In the genomic region with DNA sequence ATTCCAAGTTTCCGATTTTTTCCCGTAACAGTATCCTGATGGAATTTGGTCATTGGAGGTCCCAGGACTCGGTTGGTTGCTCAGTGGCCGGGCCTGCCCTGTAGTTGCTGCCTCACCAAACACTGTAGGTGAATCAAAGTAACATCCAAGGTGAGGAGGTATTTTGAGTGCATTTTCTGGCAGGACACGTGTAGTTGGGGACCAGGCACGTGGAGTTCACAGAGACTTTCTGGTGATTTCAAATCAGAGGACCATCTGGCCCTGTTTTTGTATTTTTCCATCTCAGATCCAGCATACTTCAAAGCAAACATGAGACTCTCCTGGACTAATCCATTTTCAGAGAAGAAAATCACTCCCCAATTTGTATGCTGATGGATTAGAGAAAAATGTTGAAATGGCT, we compare ENCODE assay signal across 29 cellular contexts.
"Had no signal": no experiment of that assay in that cellular context is flagged by ENCODE, and none has a peak within 500 bp of the region (broad histone marks: within the 10 kb centered on the region; RNA-seq: fewer than 3 reads in every experiment).

No MANE protein-coding gene starts in this region.

- H3K27me3 ChIP-seq: hepatocyte, neural progenitor cell, neutrophil, ovary, right atrium auricular region, stomach, tibial artery, upper lobe of right lung had no signal

- H3K4me3 ChIP-seq: hepatocyte, left ventricle myocardium inferior, lung, neural progenitor cell, ovary, right atrium auricular region, skin epidermis, stomach, thoracic aorta, tibial artery, upper lobe of right lung had no signal

- DNase-seq: islet precursor cell; left ventricle myocardium inferior; mesendoderm; naive B cell; natural killer cell; nephron progenitor cell; occipital lobe; ovary; stimulated activated CD4-positive, alpha-beta T cell treated with anti-CD3 and anti-CD28 coated beads, Interleukin-12 subunit alpha, Interleukin-12 subunit beta, amount 100 ng/mL, for 4 hours; stimulated activated CD4-positive, alpha-beta T cell treated with anti-CD3 and anti-CD28 coated beads, Interleukin-15, amount 100 ng/mL, for 24 hours; stimulated activated CD4-positive, alpha-beta T cell treated with anti-CD3 and anti-CD28 coated beads, Interleukin-2, amount 100 ng/mL, for 24 hours; stimulated activated CD4-positive, alpha-beta T cell treated with anti-CD3 and anti-CD28 coated beads, Interleukin-4, amount 100 ng/mL, for 1 hour; stimulated activated naive B cell treated with anti-CD40 and anti-IgM and Interleukin-4, amounts not matched to agents 10 μg/mL and 1 μg/mL and 100 μg/mL, for 72 hours; stimulated activated naive CD8-positive, alpha-beta T cell treated with anti-CD3 and anti-CD28 coated beads, Interleukin-15, Interleukin-2, amounts not matched to agents 100 U/mL and 50 U/mL, for 24 hours; stomach; tibial artery; trophoblast cell; upper lobe of right lung had no signal

- FAIRE-seq: urothelium cell line had no signal

- H3K4me1 ChIP-seq: left ventricle myocardium inferior, neural progenitor cell, right atrium auricular region, stomach, tibial artery, upper lobe of right lung had no signal

- H3K27me3 Mint-ChIP-seq: progenitor cell of endocrine pancreas had no signal

- H3K27ac ChIP-seq: hepatocyte, left ventricle myocardium inferior, neural progenitor cell, neutrophil, ovary, right atrium auricular region, skin epidermis, thoracic aorta, tibial artery, upper lobe of right lung had no signal

- H3K79me2 ChIP-seq: hepatocyte had no signal

- H3K36me3 Mint-ChIP-seq: mesothelial cell of epicardium, naive B cell, natural killer cell had no signal

- H3K36me3 ChIP-seq: left ventricle myocardium inferior, neural progenitor cell, neutrophil, ovary, right atrium auricular region, stomach, thoracic aorta, tibial artery, upper lobe of right lung had no signal

- H3K9me3 Mint-ChIP-seq: mesothelial cell of epicardium; naive B cell; natural killer cell; nephron progenitor cell; neural progenitor cell; stimulated activated naive B cell treated with anti-CD40 and anti-IgM and Interleukin-4, amounts not matched to agents 10 μg/mL and 1 μg/mL and 100 μg/mL, for 72 hours had no signal

- H3K4me2 ChIP-seq: hepatocyte, neural progenitor cell had no signal

- H3K27ac Mint-ChIP-seq: mesothelial cell of epicardium; naive B cell; natural killer cell; nephron progenitor cell; neural progenitor cell; progenitor cell of endocrine pancreas; stimulated activated naive B cell treated with anti-CD40 and anti-IgM and Interleukin-4, amounts not matched to agents 10 μg/mL and 1 μg/mL and 100 μg/mL, for 72 hours had no signal

- H3K4me3 Mint-ChIP-seq: mesothelial cell of epicardium; naive B cell; natural killer cell; nephron progenitor cell; neural progenitor cell; stimulated activated naive B cell treated with anti-CD40 and anti-IgM and Interleukin-4, amounts not matched to agents 10 μg/mL and 1 μg/mL and 100 μg/mL, for 72 hours had no signal

- H3K4me1 Mint-ChIP-seq: mesothelial cell of epicardium; naive B cell; natural killer cell; nephron progenitor cell; neural progenitor cell; stimulated activated naive B cell treated with anti-CD40 and anti-IgM and Interleukin-4, amounts not matched to agents 10 μg/mL and 1 μg/mL and 100 μg/mL, for 72 hours had no signal

- H3K9ac ChIP-seq: neural progenitor cell had no signal

- ATAC-seq: natural killer cell; sciatic nerve; stimulated activated naive B cell treated with anti-CD40 and anti-IgM and Interleukin-4, amounts not matched to agents 10 μg/mL and 1 μg/mL and 100 μg/mL, for 72 hours; stimulated activated naive CD8-positive, alpha-beta T cell treated with anti-CD3 and anti-CD28 coated beads, Interleukin-15, Interleukin-2, amounts not matched to agents 100 U/mL and 50 U/mL, for 24 hours; upper lobe of right lung had no signal

- H2AFZ ChIP-seq: hepatocyte, neural progenitor cell had no signal

- H3K9me3 ChIP-seq: left ventricle myocardium inferior, neutrophil, ovary, right atrium auricular region, stomach, thoracic aorta, tibial artery, upper lobe of right lung had no signal
